ENCODE assay signal across 18 cellular contexts in the genomic region with DNA sequence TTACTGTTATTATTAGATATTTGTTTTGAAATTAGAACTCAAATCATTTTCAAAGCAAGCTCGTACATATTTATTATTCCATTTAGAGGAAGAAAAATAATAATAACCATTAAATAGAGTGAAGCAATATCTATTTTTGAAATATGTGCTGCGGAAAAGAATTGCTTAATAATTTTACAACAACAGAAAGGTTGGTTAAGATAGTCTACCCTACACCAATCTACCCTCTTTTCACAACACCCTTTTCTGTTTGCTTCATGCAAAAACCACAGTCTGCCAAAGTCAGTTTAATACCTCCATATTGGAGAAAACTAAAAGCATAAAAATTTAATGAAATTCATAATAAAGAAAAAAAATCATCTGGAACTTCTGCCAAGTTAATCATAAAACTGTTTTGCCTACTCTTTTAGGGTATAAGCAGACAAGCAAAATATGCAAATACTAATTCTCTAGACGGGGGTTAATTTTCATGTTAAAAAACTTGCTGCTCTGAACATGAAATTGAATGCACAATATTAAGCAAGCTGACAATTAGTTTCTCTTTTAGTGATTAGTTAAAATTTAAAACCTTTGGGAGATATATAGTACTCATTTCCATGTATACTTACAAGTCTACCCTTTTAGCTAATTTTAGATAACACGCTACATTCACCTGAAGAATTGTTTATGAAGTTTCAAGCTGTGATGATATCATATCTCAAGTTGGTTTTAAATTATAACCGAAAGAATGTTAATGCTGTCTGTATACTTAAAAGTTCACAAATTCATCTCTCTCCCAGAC.
DNase-seq lines count a peak whose midpoint lies in the region; ATAC-seq and TF ChIP-seq lines count a peak whose summit lies in the region.
"Had no signal": no experiment of that assay in that cellular context is flagged by ENCODE, and none has a peak within 500 bp of the region (broad histone marks: within the 10 kb centered on the region; RNA-seq: fewer than 3 reads in every experiment).

No MANE protein-coding gene starts in this region.

- no peak for TF ChIP-seq EP300 in tibial nerve (IDR thresholded peaks at IDR 0.05)

- no peak overlapping the region for H3K27ac ChIP-seq in OCI-LY3 (ENCODE audit: low read length)
- no peak overlapping the region for H3K27ac ChIP-seq in tibial nerve

- no peaks in the 10 kb centered on the region for H3K36me3 ChIP-seq in OCI-LY3 (replicated peaks; ENCODE audit: low read depth, low read length)
- H3K36me3 ChIP-seq in tibial nerve = peaks cover 0 to 10% (median 0%) of the 10 kb centered on the region in 3 donors

- TF ChIP-seq CTCF in OCI-LY3 (IDR thresholded peaks at IDR 0.05; ENCODE audit: low read depth, low read length) = no peak
- no peak for TF ChIP-seq CTCF in tibial nerve (IDR thresholded peaks at IDR 0.05)

- no peaks in the 10 kb centered on the region for H4K20me1 ChIP-seq in OCI-LY3 (ENCODE audit: insufficient read depth, low read length)

- no peak overlapping the region for H3K9ac ChIP-seq in OCI-LY3 (ENCODE audit: low read length)

- H3K9me3 ChIP-seq in OCI-LY3 (ENCODE audit: insufficient read depth, low read length) (no peaks in the 10 kb centered on the region), tibial nerve (no peaks in the 10 kb centered on the region)

- H3K4me3 ChIP-seq in OCI-LY3 (ENCODE audit: low read length) (no peak overlapping the region), tibial nerve (no peak overlapping the region)

- 90 to 93% methylated on average over 5 of the region's 5 CpGs for WGBS in tibial nerve, 2 donors

- H3K27me3 ChIP-seq in OCI-LY3 (ENCODE audit: low read depth, low read length) (no peaks in the 10 kb centered on the region), tibial nerve (no peaks in the 10 kb centered on the region)

- H3K4me1 ChIP-seq in OCI-LY3 (ENCODE audit: low read length) (peaks cover 8% of the 10 kb centered on the region), tibial nerve (no peaks in the 10 kb centered on the region)

- peak; percentile 28 for DNase-seq in MV-4-11 (lab: John Stamatoyannopoulos, UW)
- DNase-seq in superior temporal gyrus (ENCODE audit: extremely low spot score) = no peak
- DNase-seq in tibial nerve (ENCODE audit: low spot score in 2 of 2) = no peak
- DNase-seq in COR-L47 (lab: John Stamatoyannopoulos, UW) = no peak
- DNase-seq: ACHN; Calu3; CD4-positive, CD25-positive, alpha-beta regulatory T cell; DMS53; GOT3; KBM-7; NCI-H187 treated with DMSO at 0.1 percent for 48 hours; NCI-H446; NCI-H774; Right ventricle myocardium superior; T-helper 2 cell had no signal

- H2AFZ ChIP-seq in OCI-LY3 (ENCODE audit: low read depth, low read length) = no peak overlapping the region

- ATAC-seq in GM21619 (IDR thresholded peaks at IDR 0.05; ENCODE audit: unreplicated experiment) (peak; percentile 48), GM21717 (IDR thresholded peaks at IDR 0.05; ENCODE audit: unreplicated experiment) (no peak)

- no peak for TF ChIP-seq POLR2A in tibial nerve (IDR thresholded peaks at IDR 0.05)

- H3K79me2 ChIP-seq in OCI-LY3 (ENCODE audit: low read length) = no peaks in the 10 kb centered on the region

- peak overlapping the region; percentile 8 for H3K4me2 ChIP-seq in OCI-LY3 (ENCODE audit: low read length)
